Comparison of ENCODE assay signal across 29 cellular contexts in genomic region chr21:32548978-32549377, GRCh38. TPM values are rescaled to one million over a fixed set of nuclear protein-coding genes. Genes with fewer than 3 reads are reported as not detected.
"Had no signal": no experiment of that assay in that cellular context is flagged by ENCODE, and none has a peak within 500 bp of the region (broad histone marks: within the 10 kb centered on the region; RNA-seq: fewer than 3 reads in every experiment).

No MANE protein-coding gene starts in this region.

- ATAC-seq: left colon; left lung; lower lobe of right lung; naive thymus-derived CD8-positive, alpha-beta T cell; psoas muscle; right lobe of liver; stimulated activated memory B cell treated with anti-CD40 and anti-IgM and Interleukin-4, amounts not matched to agents 10 μg/mL and 1 μg/mL and 100 μg/mL, for 72 hours; stimulated activated naive CD8-positive, alpha-beta T cell treated with anti-CD3 and anti-CD28 coated beads, Interleukin-15, amount 100 ng/mL, for 72 hours had no signal

- H2AFZ ChIP-seq: parathyroid adenoma had no signal

- H3K9ac ChIP-seq: parathyroid adenoma had no signal

- H3K4me2 ChIP-seq: smooth muscle cell had no signal

- H3K36me3 ChIP-seq: left lung, lower lobe of right lung, neutrophil, right lobe of liver, tibial nerve, uterus had no signal

- H3K4me3 ChIP-seq: left lung, lower lobe of right lung, psoas muscle, right lobe of liver, smooth muscle cell, tibial nerve, uterus had no signal

- H3K79me2 ChIP-seq: parathyroid adenoma had no signal

- H3K27me3 Mint-ChIP-seq: naive thymus-derived CD8-positive, alpha-beta T cell; stimulated activated naive CD8-positive, alpha-beta T cell treated with anti-CD3 and anti-CD28 coated beads, Interleukin-15, amount 100 ng/mL, for 72 hours had no signal

- H3K36me3 Mint-ChIP-seq: naive thymus-derived CD8-positive, alpha-beta T cell; stimulated activated memory B cell treated with anti-CD40 and anti-IgM and Interleukin-4, amounts not matched to agents 10 μg/mL and 1 μg/mL and 100 μg/mL, for 72 hours; type B pancreatic cell had no signal

- H3K9me3 Mint-ChIP-seq: immature natural killer cell; nephron; neural crest cell; stimulated activated memory B cell treated with anti-CD40 and anti-IgM and Interleukin-4, amounts not matched to agents 10 μg/mL and 1 μg/mL and 100 μg/mL, for 72 hours; stimulated activated naive CD8-positive, alpha-beta T cell treated with anti-CD3 and anti-CD28 coated beads, Interleukin-15, amount 100 ng/mL, for 72 hours; type B pancreatic cell had no signal

- H3K27ac Mint-ChIP-seq: naive thymus-derived CD8-positive, alpha-beta T cell; stimulated activated memory B cell treated with anti-CD40 and anti-IgM and Interleukin-4, amounts not matched to agents 10 μg/mL and 1 μg/mL and 100 μg/mL, for 72 hours; stimulated activated naive CD8-positive, alpha-beta T cell treated with anti-CD3 and anti-CD28 coated beads, Interleukin-15, amount 100 ng/mL, for 72 hours; type B pancreatic cell had no signal

- FAIRE-seq: islet of Langerhans, kidney had no signal

- H3K4me3 Mint-ChIP-seq: immature natural killer cell; nephron; neural crest cell; stimulated activated memory B cell treated with anti-CD40 and anti-IgM and Interleukin-4, amounts not matched to agents 10 μg/mL and 1 μg/mL and 100 μg/mL, for 72 hours; stimulated activated naive CD8-positive, alpha-beta T cell treated with anti-CD3 and anti-CD28 coated beads, Interleukin-15, amount 100 ng/mL, for 72 hours; type B pancreatic cell had no signal

- H3K4me1 ChIP-seq: left lung, lower lobe of right lung, parathyroid adenoma, psoas muscle, right lobe of liver, tibial nerve, uterus had no signal

- H3K4me1 Mint-ChIP-seq: nephron; stimulated activated memory B cell treated with anti-CD40 and anti-IgM and Interleukin-4, amounts not matched to agents 10 μg/mL and 1 μg/mL and 100 μg/mL, for 72 hours had no signal

- H3K27me3 ChIP-seq: left lung, neutrophil, right lobe of liver, tibial nerve, uterus had no signal

- DNase-seq: immature natural killer cell; kidney; left colon; left lung; lower lobe of right lung; mammary epithelial cell; mesenchymal stem cell; naive thymus-derived CD8-positive, alpha-beta T cell; occipital lobe; psoas muscle; right lobe of liver; stimulated activated CD4-positive, alpha-beta T cell treated with anti-CD3 and anti-CD28 coated beads, Interleukin-1b, Interleukin-23, amount 100 ng/mL, for 48 hours; stimulated activated CD4-positive, alpha-beta T cell treated with anti-CD3 and anti-CD28 coated beads, Interleukin-2, amount 100 ng/mL, for 48 hours; stimulated activated CD4-positive, alpha-beta T cell treated with anti-CD3 and anti-CD28 coated beads, Interleukin-4, amount 100 ng/mL, for 4 hours; stimulated activated CD8-positive, alpha-beta memory T cell treated with anti-CD3 and anti-CD28 coated beads, Interleukin-4, amount 100 ng/mL, for 48 hours; stimulated activated naive CD4-positive, alpha-beta T cell treated with Interleukin-2 at 50 U/mL for 16 hours; stimulated activated naive CD8-positive, alpha-beta T cell treated with anti-CD3 and anti-CD28 coated beads, Interleukin-15, amount 100 ng/mL, for 72 hours; substantia nigra; uterus had no signal

- H3K9me3 ChIP-seq: left lung, lower lobe of right lung, neutrophil, psoas muscle, right lobe of liver, tibial nerve, uterus had no signal

- H3K27ac ChIP-seq: left lung, lower lobe of right lung, neutrophil, parathyroid adenoma, psoas muscle, right lobe of liver, tibial nerve, uterus had no signal

RNA-seq across cellular contexts. Expression of gene TCP10L, which starts 36.3 kb away (rescaled TPM):
- total RNA-seq: left colon, skeletal muscle tissue, smooth muscle cell had no signal
